In genomic region chr2:237431372-237431771, GRCh38 we compare ENCODE assay signal across 15 cellular contexts. TPM values are rescaled to one million over a fixed set of nuclear protein-coding genes. Genes with fewer than 3 reads are reported as not detected.
A peak's percentile ranks its signal among the peaks of the same experiment; 100 is the strongest.
DNase-seq lines count a peak whose midpoint lies in the region; ATAC-seq and TF ChIP-seq lines count a peak whose summit lies in the region.
"Had no signal": no experiment of that assay in that cellular context is flagged by ENCODE, and none has a peak within 500 bp of the region (broad histone marks: within the 10 kb centered on the region; RNA-seq: fewer than 3 reads in every experiment).

No MANE protein-coding gene starts in this region.

- peaks cover 0 to 4% of the 10 kb centered on the region in 2 donors for H3K9me3 Mint-ChIP-seq in activated naive CD4-positive, alpha-beta T cell treated with anti-CD3 and anti-CD28 coated beads, Interleukin-2, amount 50 U/mL, for 72 hours
- no peaks in the 10 kb centered on the region for H3K9me3 Mint-ChIP-seq in activated naive CD4-positive, alpha-beta T cell treated with anti-CD3 and anti-CD28 coated beads for 36 hours
- H3K9me3 Mint-ChIP-seq in stimulated activated effector memory CD8-positive, alpha-beta T cell treated with anti-CD3 and anti-CD28 coated beads, Interleukin-12 subunit alpha, Interleukin-12 subunit beta, amount 100 ng/mL, for 72 hours, result no peaks in the 10 kb centered on the region
- H3K9me3 Mint-ChIP-seq: endodermal cell had no signal

- no peak overlapping the region for H3K4me3 ChIP-seq in RWPE2 (ENCODE audit: severe bottlenecking)
- H3K4me3 ChIP-seq: HAP-1, sigmoid colon had no signal

- H3K27me3 Mint-ChIP-seq in activated naive CD4-positive, alpha-beta T cell treated with anti-CD3 and anti-CD28 coated beads for 36 hours (ENCODE audit: low read depth), result no peaks in the 10 kb centered on the region

- peak overlapping the region; percentile 92 to 97 for H3K27ac Mint-ChIP-seq in activated naive CD4-positive, alpha-beta T cell treated with anti-CD3 and anti-CD28 coated beads, Interleukin-2, amount 50 U/mL, for 72 hours
- H3K27ac Mint-ChIP-seq in activated naive CD4-positive, alpha-beta T cell treated with anti-CD3 and anti-CD28 coated beads for 36 hours, result no peak overlapping the region
- H3K27ac Mint-ChIP-seq in stimulated activated effector memory CD8-positive, alpha-beta T cell treated with anti-CD3 and anti-CD28 coated beads, Interleukin-12 subunit alpha, Interleukin-12 subunit beta, amount 100 ng/mL, for 72 hours, result peak overlapping the region; percentile 96
- H3K27ac Mint-ChIP-seq: endodermal cell had no signal

- peaks cover 21 to 30% of the 10 kb centered on the region in 2 donors for H3K36me3 Mint-ChIP-seq in activated naive CD4-positive, alpha-beta T cell treated with anti-CD3 and anti-CD28 coated beads, Interleukin-2, amount 50 U/mL, for 72 hours
- H3K36me3 Mint-ChIP-seq in activated naive CD4-positive, alpha-beta T cell treated with anti-CD3 and anti-CD28 coated beads for 36 hours (ENCODE audit: low read depth), result no peaks in the 10 kb centered on the region
- peaks cover 49% of the 10 kb centered on the region for H3K36me3 Mint-ChIP-seq in stimulated activated effector memory CD8-positive, alpha-beta T cell treated with anti-CD3 and anti-CD28 coated beads, Interleukin-12 subunit alpha, Interleukin-12 subunit beta, amount 100 ng/mL, for 72 hours

- no peaks in the 10 kb centered on the region for H3K27me3 ChIP-seq in RWPE2 (ENCODE audit: insufficient read depth, poor library complexity, severe bottlenecking)
- H3K27me3 ChIP-seq: sigmoid colon had no signal

- H3K4me1 ChIP-seq in RWPE2 (ENCODE audit: insufficient read depth, poor library complexity, severe bottlenecking), result peaks cover 29% of the 10 kb centered on the region
- H3K4me1 ChIP-seq: HAP-1 had no signal

- peak in 1 of 2 donors; percentile 2 for ATAC-seq in activated naive CD4-positive, alpha-beta T cell treated with anti-CD3 and anti-CD28 coated beads, Interleukin-2, amount 50 U/mL, for 72 hours
- ATAC-seq in RWPE2 (ENCODE audit: low read depth) (no peak), HG03175 (IDR thresholded peaks at IDR 0.05; ENCODE audit: unreplicated experiment) (no peak)
- peak; percentile 4 for ATAC-seq in stimulated activated effector memory CD8-positive, alpha-beta T cell treated with anti-CD3 and anti-CD28 coated beads, Interleukin-12 subunit alpha, Interleukin-12 subunit beta, amount 100 ng/mL, for 72 hours

- CTCF ChIA-PET in activated naive CD4-positive, alpha-beta T cell treated with anti-CD3 and anti-CD28 coated beads for 36 hours (lab: Charles Lee), result interaction anchor here (1.6 to 3.1 kb wide), 2 partner anchors 10 kb away, joined by 11 to 16 read pairs; no protein-coding TSS in a partner anchor

- H3K9me3 ChIP-seq in RWPE2 (ENCODE audit: severe bottlenecking), result no peaks in the 10 kb centered on the region
- H3K9me3 ChIP-seq: HAP-1, sigmoid colon had no signal

- TF ChIP-seq CTCF in RWPE2 (IDR thresholded peaks at IDR 0.05; ENCODE audit: poor library complexity, severe bottlenecking), result no peak

- peaks cover 98% of the 10 kb centered on the region for H3K4me1 Mint-ChIP-seq in activated naive CD4-positive, alpha-beta T cell treated with anti-CD3 and anti-CD28 coated beads for 36 hours (ENCODE audit: low read depth)
- H3K4me1 Mint-ChIP-seq in stimulated activated effector memory CD8-positive, alpha-beta T cell treated with anti-CD3 and anti-CD28 coated beads, Interleukin-12 subunit alpha, Interleukin-12 subunit beta, amount 100 ng/mL, for 72 hours, result peaks cover 98% of the 10 kb centered on the region
- H3K4me1 Mint-ChIP-seq: endodermal cell had no signal

- no peaks in the 10 kb centered on the region for H3K36me3 ChIP-seq in RWPE2 (ENCODE audit: low read depth)
- H3K36me3 ChIP-seq: HAP-1, sigmoid colon had no signal

- H3K4me3 Mint-ChIP-seq in activated naive CD4-positive, alpha-beta T cell treated with anti-CD3 and anti-CD28 coated beads for 36 hours, result no peak overlapping the region
- H3K4me3 Mint-ChIP-seq in stimulated activated effector memory CD8-positive, alpha-beta T cell treated with anti-CD3 and anti-CD28 coated beads, Interleukin-12 subunit alpha, Interleukin-12 subunit beta, amount 100 ng/mL, for 72 hours, result peak overlapping the region; percentile 80
- H3K4me3 Mint-ChIP-seq: endodermal cell had no signal

- peak overlapping the region; percentile 94 for H3K27ac ChIP-seq in RWPE2 (ENCODE audit: poor library complexity, severe bottlenecking)
- H3K27ac ChIP-seq: C4-2B, sigmoid colon had no signal

- intact Hi-C loops in activated naive CD4-positive, alpha-beta T cell treated with anti-CD3 and anti-CD28 coated beads for 36 hours (cut with micrococcal nuclease), result loop anchor here (5.0 kb wide), 4 partner anchors 274 to 884 kb away; partner anchors contain the start of gene COPS8

- no peak for DNase-seq in activated naive CD4-positive, alpha-beta T cell treated with anti-CD3 and anti-CD28 coated beads, Interleukin-2, amount 50 U/mL, for 72 hours (ENCODE audit: low spot score in 2 of 2)
- no peak for DNase-seq in activated naive CD4-positive, alpha-beta T cell treated with anti-CD3 and anti-CD28 coated beads for 36 hours
- no peak for DNase-seq in RWPE2 (ENCODE audit: low spot score)
- DNase-seq in fibroblast of gingiva (ENCODE audit: low read depth), result peak; percentile 37
- DNase-seq in stimulated activated effector memory CD8-positive, alpha-beta T cell treated with anti-CD3 and anti-CD28 coated beads, Interleukin-12 subunit alpha, Interleukin-12 subunit beta, amount 100 ng/mL, for 72 hours (ENCODE audit: low spot score in 2 of 2), result no peak
- no peak for DNase-seq in Ammon's horn (ENCODE audit: low spot score)
- no peak for DNase-seq in anterior cingulate cortex (lab: John Stamatoyannopoulos, UW)
- DNase-seq: endodermal cell, KG1, NCI-H2107, sigmoid colon had no signal

RNA-seq across cellular contexts. Expression of gene COL6A3, which starts 17.4 kb away (rescaled TPM):
- 10 to 100 TPM; 13.6 to 31.6 TPM for total RNA-seq in activated naive CD4-positive, alpha-beta T cell treated with anti-CD3 and anti-CD28 coated beads, Interleukin-2, amount 50 U/mL, for 72 hours
- total RNA-seq in activated naive CD4-positive, alpha-beta T cell treated with anti-CD3 and anti-CD28 coated beads for 36 hours, result 1 to 10 TPM; 2.5 to 3.0 TPM
- total RNA-seq: OCI-LY7 had no signal

RNA-seq across cellular contexts. Expression of gene MLPH, which starts 55.7 kb away (rescaled TPM):
- not detected for total RNA-seq in activated naive CD4-positive, alpha-beta T cell treated with anti-CD3 and anti-CD28 coated beads, Interleukin-2, amount 50 U/mL, for 72 hours
- total RNA-seq in activated naive CD4-positive, alpha-beta T cell treated with anti-CD3 and anti-CD28 coated beads for 36 hours, result not detected
- total RNA-seq: OCI-LY7 had no signal
